In the genomic region with DNA sequence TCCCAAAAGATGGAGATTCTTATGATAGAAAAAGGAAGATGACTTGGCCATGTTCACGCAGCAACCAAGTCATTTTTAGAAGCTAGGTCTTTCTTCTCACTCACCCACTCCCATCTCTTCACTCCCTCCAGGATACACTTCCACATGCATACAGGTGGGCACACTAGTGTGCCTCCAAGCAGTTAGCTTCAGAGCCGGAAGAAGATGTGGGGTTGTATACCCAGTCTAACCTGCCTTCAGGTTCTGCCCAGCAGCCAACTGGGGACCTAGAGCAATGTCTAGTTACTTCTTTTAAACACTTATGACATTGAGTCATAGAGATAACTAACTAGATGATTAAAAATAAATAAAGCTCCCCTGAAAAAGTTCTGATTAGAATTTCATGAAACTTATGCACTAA, we compare ENCODE assay signal across 9 cellular contexts. TPM values are rescaled to one million over a fixed set of nuclear protein-coding genes. Genes with fewer than 3 reads are reported as not detected.
A peak's percentile ranks its signal among the peaks of the same experiment; 100 is the strongest.
DNase-seq lines count a peak whose midpoint lies in the region; ATAC-seq and TF ChIP-seq lines count a peak whose summit lies in the region.
"Had no signal": no experiment of that assay in that cellular context is flagged by ENCODE, and none has a peak within 500 bp of the region (broad histone marks: within the 10 kb centered on the region; RNA-seq: fewer than 3 reads in every experiment).

No MANE protein-coding gene starts in this region.

- in situ Hi-C loops in Panc1 (cut with HindIII; ENCODE audit: low pct_unique_long_range_greater_than_20kb, low sequenced_read_pairs): no loop called here

- no peak overlapping the region for H3K27ac ChIP-seq in Panc1 (ENCODE audit: low read length)
- H3K27ac ChIP-seq in thymus (ENCODE audit: low read depth): no peak overlapping the region

- no TSS peak for BruUV-seq in Panc1 (replicated peaks; lab: Mats Ljungman, UMichigan)

- peaks cover 65% of the 10 kb centered on the region for H3K4me1 Mint-ChIP-seq in activated naive CD4-positive, alpha-beta T cell treated with anti-CD3 and anti-CD28 coated beads for 36 hours (ENCODE audit: low read depth)

- H3K9me3 Mint-ChIP-seq in activated naive CD4-positive, alpha-beta T cell treated with anti-CD3 and anti-CD28 coated beads for 36 hours: peaks cover 6% of the 10 kb centered on the region

- intact Hi-C loops in activated naive CD4-positive, alpha-beta T cell treated with anti-CD3 and anti-CD28 coated beads for 36 hours (cut with micrococcal nuclease): loop anchor here (5.0 to 10.0 kb wide), 2 partner anchors 654 to 731 kb away; no protein-coding TSS in a partner anchor
- intact Hi-C loops in Panc1 (cut with micrococcal nuclease; ENCODE audit: unreplicated experiment): no loop called here

- no peaks in the 10 kb centered on the region for H3K27me3 ChIP-seq in Panc1 (ENCODE audit: control insufficient read depth, insufficient read depth, low read length)
- H3K27me3 ChIP-seq in thymus (ENCODE audit: control insufficient read depth, insufficient read depth): no peaks in the 10 kb centered on the region

- ATAC-seq in Panc1 (0 out of 2 replicates have a peak, but pooled peaks have one; percentile 39), GM19351 (IDR thresholded peaks at IDR 0.05; ENCODE audit: unreplicated experiment) (no peak)

- peak; percentile 30 for DNase-seq in activated naive CD4-positive, alpha-beta T cell treated with anti-CD3 and anti-CD28 coated beads for 36 hours
- DNase-seq in activated naive CD4-positive, alpha-beta T cell treated with anti-CD3 and anti-CD28 coated beads, Interleukin-2, amount 50 U/mL, for 16 hours: no peak
- DNase-seq in Panc1 (ENCODE audit: low read depth, low spot score) (no peak), fibroblast of pulmonary artery (ENCODE audit: low read depth) (no peak), NCI-H2171 treated with DMSO at 0.1 percent for 48 hours (lab: John Stamatoyannopoulos, UW) (no peak), 8988T (no peak)

- TF ChIP-seq CTCF in Panc1 (IDR thresholded peaks at IDR 0.05): no peak
- no peak for TF ChIP-seq CTCF in fibroblast of pulmonary artery (IDR thresholded peaks at IDR 0.05; ENCODE audit: low read length, missing control alignments)

- H3K4me1 ChIP-seq in Panc1 (ENCODE audit: control insufficient read depth, insufficient read depth, low read length) (peaks cover 33% of the 10 kb centered on the region), thymus (ENCODE audit: control insufficient read depth, insufficient read depth, low read length) (no peaks in the 10 kb centered on the region)

- H3K4me3 ChIP-seq in Panc1 (ENCODE audit: low read depth in 2 of 2, low read length in 2 of 2) (peak overlapping the region in 1 of 2 experiments; percentile 46; a peak in 2 of 4 replicates), fibroblast of pulmonary artery (replicated peaks; ENCODE audit: low read depth, low read length) (peak overlapping the region; percentile 27), thymus (ENCODE audit: low read length) (peak overlapping the region; percentile 24)

- 85% methylated on average over 2 of the region's 2 CpGs for WGBS in thymus

- CTCF ChIA-PET in activated naive CD4-positive, alpha-beta T cell treated with anti-CD3 and anti-CD28 coated beads for 36 hours (lab: Charles Lee): interaction anchor here (0.9 to 1.3 kb wide), 3 partner anchors 16 to 144 kb away, joined by 3 to 4 read pairs (median 4); no protein-coding TSS in a partner anchor
- CTCF ChIA-PET in Panc1 (lab: Charles Lee): no interaction called here

- H3K9me3 ChIP-seq in Panc1 (ENCODE audit: control insufficient read depth, insufficient read depth, low read depth, low read length) (no peaks in the 10 kb centered on the region), thymus (ENCODE audit: control insufficient read depth) (no peaks in the 10 kb centered on the region)

- H3K36me3 ChIP-seq in Panc1 (ENCODE audit: control insufficient read depth, insufficient read depth, low read length): no peaks in the 10 kb centered on the region
- H3K36me3 ChIP-seq in thymus (ENCODE audit: control insufficient read depth, insufficient read depth): no peaks in the 10 kb centered on the region

- POLR2A ChIA-PET in Panc1 (lab: Charles Lee): no interaction called here

- no peaks in the 10 kb centered on the region for H3K27me3 Mint-ChIP-seq in activated naive CD4-positive, alpha-beta T cell treated with anti-CD3 and anti-CD28 coated beads for 36 hours (ENCODE audit: low read depth)
- H3K27me3 Mint-ChIP-seq: progenitor cell of endocrine pancreas had no signal

- peaks cover 15% of the 10 kb centered on the region for H3K36me3 Mint-ChIP-seq in activated naive CD4-positive, alpha-beta T cell treated with anti-CD3 and anti-CD28 coated beads for 36 hours (ENCODE audit: low read depth)

- peak overlapping the region; percentile 80 for H3K4me3 Mint-ChIP-seq in activated naive CD4-positive, alpha-beta T cell treated with anti-CD3 and anti-CD28 coated beads for 36 hours

- peak overlapping the region; percentile 92 for H3K27ac Mint-ChIP-seq in activated naive CD4-positive, alpha-beta T cell treated with anti-CD3 and anti-CD28 coated beads for 36 hours
- H3K27ac Mint-ChIP-seq: progenitor cell of endocrine pancreas had no signal

RNA-seq across cellular contexts. Expression of a gene that starts 21.8 kb away (rescaled TPM):
- total RNA-seq in activated naive CD4-positive, alpha-beta T cell treated with anti-CD3 and anti-CD28 coated beads for 36 hours: 10 to 100 TPM; 48.6 to 50.4 TPM
- total RNA-seq in Panc1 (2021; ENCODE audit: unreplicated experiment): 36.0 TPM
- polyA plus RNA-seq in Panc1 (2012; ENCODE audit: insufficient read length): 22.0 TPM
- 57.7 TPM for polyA plus RNA-seq in thymus
